ENCODE assay signal across 25 cellular contexts in the genomic region with DNA sequence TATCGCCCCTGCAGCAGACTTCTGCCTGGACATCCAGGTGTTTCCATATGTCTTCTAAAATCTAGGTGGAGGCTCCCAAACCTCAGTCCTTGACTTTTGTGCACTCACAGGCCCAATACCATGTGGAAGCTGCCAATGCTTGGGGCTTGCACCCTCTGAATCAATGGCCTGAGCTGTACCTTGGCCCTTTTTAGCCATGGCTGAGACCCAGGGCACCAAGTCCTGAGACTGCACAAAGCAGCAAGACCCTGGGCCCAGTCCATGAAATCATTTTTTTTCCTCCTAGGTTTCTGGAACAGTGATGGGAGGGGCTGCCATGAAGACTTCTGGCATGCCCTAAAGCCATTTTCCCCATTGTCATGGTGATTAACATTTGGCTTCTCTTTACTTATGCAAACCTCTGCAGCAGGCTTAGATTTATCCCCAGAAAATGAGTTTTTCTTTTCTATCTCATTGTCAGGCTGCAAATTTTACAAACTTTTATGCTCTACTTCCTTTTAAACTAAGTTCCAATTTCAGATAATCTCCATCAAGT.
DNase-seq lines count a peak whose midpoint lies in the region; ATAC-seq, FAIRE-seq and TF ChIP-seq lines count a peak whose summit lies in the region.
"Had no signal": no experiment of that assay in that cellular context is flagged by ENCODE, and none has a peak within 500 bp of the region (broad histone marks: within the 10 kb centered on the region; RNA-seq: fewer than 3 reads in every experiment).

No MANE protein-coding gene starts in this region.

- H3K27me3 Mint-ChIP-seq in GM23338 (ENCODE audit: insufficient read depth, low read depth, poor library complexity) = peaks cover 3% of the 10 kb centered on the region
- H3K27me3 Mint-ChIP-seq in CD14-positive monocyte (ENCODE audit: low read depth in 3 of 3) = no peaks in the 10 kb centered on the region
- H3K27me3 Mint-ChIP-seq: B cell; CD4-positive, CD25-positive, alpha-beta regulatory T cell; CD8-positive, alpha-beta memory T cell; IgD-negative memory B cell had no signal

- H2AK5ac ChIP-seq in H1 (ENCODE audit: low read depth, low read length) (no peak overlapping the region), mesendoderm (ENCODE audit: low read length) (no peak overlapping the region)

- no peak overlapping the region for H2BK15ac ChIP-seq in H1 (ENCODE audit: low read length)
- no peak overlapping the region for H2BK15ac ChIP-seq in mesendoderm (replicated peaks; ENCODE audit: low read depth)

- 100% methylated on average over 1 of the region's 1 CpG; no CpG with 5 or more reads in 1 of the 2 experiments for WGBS in H1 (ENCODE audit: extremely low coverage in 1 of 2, insufficient coverage in 1 of 2, insufficient read length in 1 of 2, insufficient replicate concordance in 2 of 2, low coverage in 1 of 2, low lambda C conversion rate in 2 of 2, missing lambda C conversion rate in 1 of 2), 2 experiments
- WGBS in mesendoderm (ENCODE audit: extremely low coverage, insufficient coverage, low lambda C conversion rate) = no CpG with 5 or more reads among the region's 1 CpG

- no peak overlapping the region for H3K14ac ChIP-seq in H1 (ENCODE audit: insufficient read length)

- H3K23ac ChIP-seq in H1 (ENCODE audit: insufficient read length) = no peak overlapping the region
- H3K23ac ChIP-seq in mesendoderm (ENCODE audit: low read length) = no peak overlapping the region

- H3K4me1 ChIP-seq in GM23338 (ENCODE audit: insufficient read depth) (peaks cover 9% of the 10 kb centered on the region; the same call in 1 of the 2 replicates), NT2/D1 (ENCODE audit: insufficient read depth, insufficient read length) (no peaks in the 10 kb centered on the region), H1 (replicated peaks in 1 of 4; ENCODE audit: control insufficient read depth in 3 of 4, insufficient read depth in 4 of 4, low read length in 3 of 4) (no peaks in the 10 kb centered on the region), mesendoderm (ENCODE audit: control insufficient read depth, low read depth, low read length) (no peaks in the 10 kb centered on the region)
- H3K4me1 ChIP-seq: BLaER1 treated with 17β-estradiol and CSF1 and Interleukin-3, amounts not matched to agents 10 nM and 100 nM had no signal

- H3K4me3 ChIP-seq in GM23338 (no peak overlapping the region), NT2/D1 (ENCODE audit: insufficient read length, low read depth) (no peak overlapping the region), H1 (ENCODE audit: extremely low read depth in 1 of 4, insufficient read depth in 2 of 4, low read depth in 3 of 4, low read length in 4 of 4) (no peak overlapping the region), mesendoderm (ENCODE audit: low read length) (no peak overlapping the region)
- H3K4me3 ChIP-seq: BLaER1 treated with 17β-estradiol and CSF1 and Interleukin-3, amounts not matched to agents 10 nM and 100 nM had no signal

- no peaks in the 10 kb centered on the region; the same call in 1 of the 2 replicates for H3K9me2 ChIP-seq in GM23338 (ENCODE audit: insufficient read depth)

- TF ChIP-seq EP300 in H1 (IDR thresholded peaks at IDR 0.05; ENCODE audit: borderline replicate concordance in 1 of 2, low read depth in 2 of 2, low read length in 2 of 2) = no peak

- no peaks in the 10 kb centered on the region for H3K23me2 ChIP-seq in H1 (ENCODE audit: low read depth, low read length)

- TF ChIP-seq CTCF in GM23338 (conservative IDR thresholded peaks at IDR 0.05; ENCODE audit: low read depth in 2 of 2) (no peak), H1 (IDR thresholded peaks at IDR 0.05; ENCODE audit: control extremely low read depth in 1 of 3, insufficient read depth in 1 of 3, low read depth in 1 of 3, low read length in 3 of 3) (no peak), RWPE1 (conservative IDR thresholded peaks at IDR 0.05; ENCODE audit: low read depth) (no peak), CD14-positive monocyte (IDR thresholded peaks at IDR 0.05) (no peak)

- H2AFZ ChIP-seq in GM23338 = no peak overlapping the region
- H2AFZ ChIP-seq in H1 (ENCODE audit: low read length) = no peak overlapping the region

- H3K27ac Mint-ChIP-seq in GM23338 = no peak overlapping the region
- no peak overlapping the region for H3K27ac Mint-ChIP-seq in CD14-positive monocyte
- H3K27ac Mint-ChIP-seq: B cell; CD8-positive, alpha-beta memory T cell; HFFc6; IgD-negative memory B cell had no signal

- no peak for TF ChIP-seq POLR2A in H1 (IDR thresholded peaks at IDR 0.05; ENCODE audit: control extremely low read depth in 1 of 2, low read depth in 2 of 2, low read length in 2 of 2)

- H3K4ac ChIP-seq in H1 (replicated peaks; ENCODE audit: insufficient read length, low read depth, low read length) (no peak overlapping the region), mesendoderm (ENCODE audit: low read depth, low read length) (no peak overlapping the region)

- H3K9ac ChIP-seq in NT2/D1 (ENCODE audit: insufficient read length, low read depth) (no peak overlapping the region), H1 (replicated peaks in 1 of 4; ENCODE audit: extremely low read depth in 1 of 4, low read depth in 3 of 4, low read length in 3 of 4) (no peak overlapping the region), mesendoderm (ENCODE audit: low read length) (no peak overlapping the region)
- H3K9ac ChIP-seq: BLaER1 treated with 17β-estradiol and CSF1 and Interleukin-3, amounts not matched to agents 10 nM and 100 nM had no signal

- no peak overlapping the region for H2BK5ac ChIP-seq in H1 (ENCODE audit: low read depth, low read length)
- H2BK5ac ChIP-seq in mesendoderm (ENCODE audit: low read length) = no peak overlapping the region

- H4K8ac ChIP-seq in H1 (ENCODE audit: extremely low read depth, insufficient read depth, low read length) (no peak overlapping the region), mesendoderm (ENCODE audit: low read depth, low read length) (no peak overlapping the region)

- no peak for FAIRE-seq in H1 (lab: Jason Lieb, UNC)
- FAIRE-seq: GM12892, GM18507, HepG2, HTR-8/SVneo had no signal

- no peaks in the 10 kb centered on the region for H3K79me1 ChIP-seq in H1 (ENCODE audit: low read depth, low read length)
- no peaks in the 10 kb centered on the region for H3K79me1 ChIP-seq in mesendoderm (ENCODE audit: low read length)

- H3F3A ChIP-seq in GM23338 (replicated peaks; ENCODE audit: low read depth) = no peaks in the 10 kb centered on the region

- H3K36me3 ChIP-seq in GM23338 (ENCODE audit: insufficient read depth) (no peaks in the 10 kb centered on the region), NT2/D1 (ENCODE audit: insufficient read depth, insufficient read length, low read length) (no peaks in the 10 kb centered on the region), H1 (ENCODE audit: control insufficient read depth in 2 of 4, insufficient read depth in 4 of 4, low read length in 3 of 4) (no peaks in the 10 kb centered on the region), mesendoderm (ENCODE audit: control insufficient read depth, insufficient read depth, low read length) (no peaks in the 10 kb centered on the region)
- H3K36me3 ChIP-seq: BLaER1 treated with 17β-estradiol and CSF1 and Interleukin-3, amounts not matched to agents 10 nM and 100 nM had no signal

- no peaks in the 10 kb centered on the region for H3K79me2 ChIP-seq in GM23338 (replicated peaks; ENCODE audit: insufficient read depth)
- no peaks in the 10 kb centered on the region for H3K79me2 ChIP-seq in H1 (ENCODE audit: control insufficient read depth in 1 of 2, insufficient read depth in 2 of 2, low read length in 2 of 2)
- H3K79me2 ChIP-seq in mesendoderm (ENCODE audit: control insufficient read depth, insufficient read depth, low read length) = no peaks in the 10 kb centered on the region

- TF ChIP-seq RAD21 in H1 (IDR thresholded peaks at IDR 0.05 in 1 of 2, conservative IDR thresholded peaks at IDR 0.05 in 1 of 2; ENCODE audit: low read depth in 2 of 2, low read length in 2 of 2) = no peak

- no peak overlapping the region for H3K18ac ChIP-seq in H1 (ENCODE audit: extremely low read depth, low read length)
- no peak overlapping the region for H3K18ac ChIP-seq in mesendoderm (ENCODE audit: low read length)

- peaks cover 24% of the 10 kb centered on the region for H3K36me3 Mint-ChIP-seq in GM23338 (ENCODE audit: low read depth)
- no peaks in the 10 kb centered on the region for H3K36me3 Mint-ChIP-seq in CD14-positive monocyte
- H3K36me3 Mint-ChIP-seq: CD4-positive, CD25-positive, alpha-beta regulatory T cell; CD8-positive, alpha-beta memory T cell; IgD-negative memory B cell had no signal

- H3K4me1 Mint-ChIP-seq in GM23338 = peaks cover 6% of the 10 kb centered on the region
- no peaks in the 10 kb centered on the region for H3K4me1 Mint-ChIP-seq in CD14-positive monocyte
- H3K4me1 Mint-ChIP-seq: B cell; CD4-positive, CD25-positive, alpha-beta regulatory T cell; CD8-positive, alpha-beta memory T cell; IgD-negative memory B cell had no signal

- peak overlapping the region; percentile 26; the same call in 1 of the 2 replicates for H2BK20ac ChIP-seq in H1 (ENCODE audit: low read length)

- POLR2A ChIA-PET in H1 (lab: Charles Lee; ENCODE audit: partially characterized antibody) = no interaction called here
- POLR2A ChIA-PET in RWPE1 (lab: Yijun Ruan, JAX; ENCODE audit: low non-redundant PET) = no interaction called here

- H3K9me3 Mint-ChIP-seq in GM23338 = peaks cover 23% of the 10 kb centered on the region
- peaks cover 0 to 8% (median 4%) of the 10 kb centered on the region in 7 donors for H3K9me3 Mint-ChIP-seq in CD14-positive monocyte

- no peak overlapping the region for H2BK12ac ChIP-seq in H1 (ENCODE audit: low read depth, low read length)

- 0 out of 2 replicates have a peak overlapping the region, but pooled peaks have one; percentile 23 for H3K27ac ChIP-seq in GM23338 (ENCODE audit: low read depth)
- no peak overlapping the region for H3K27ac ChIP-seq in H1 (ENCODE audit: low read depth, low read length)
- no peak overlapping the region for H3K27ac ChIP-seq in mesendoderm (ENCODE audit: low read depth, low read length)
- H3K27ac ChIP-seq in RWPE1 = no peak overlapping the region
- H3K27ac ChIP-seq: BLaER1 treated with 17β-estradiol and CSF1 and Interleukin-3, amounts not matched to agents 10 nM and 100 nM had no signal

- H3K4me3 Mint-ChIP-seq in GM23338 = no peak overlapping the region
- H3K4me3 Mint-ChIP-seq in CD14-positive monocyte = no peak overlapping the region
- H3K4me3 Mint-ChIP-seq: B cell; CD4-positive, CD25-positive, alpha-beta regulatory T cell; CD8-positive, alpha-beta memory T cell; HFFc6; IgD-negative memory B cell had no signal

- no peak for ATAC-seq in GM23338
- ATAC-seq: HCT116, HepG2 had no signal

- H3K4me2 ChIP-seq in GM23338 (0 out of 2 replicates have a peak overlapping the region, but pooled peaks have one; percentile 19), H1 (ENCODE audit: insufficient read depth in 1 of 2, low read depth in 2 of 2, low read length in 2 of 2) (peak overlapping the region in 1 of 2 experiments; percentile 11; a peak in 1 of 4 replicates), mesendoderm (ENCODE audit: low read length) (no peak overlapping the region)
- H3K4me2 ChIP-seq: BLaER1 treated with 17β-estradiol and CSF1 and Interleukin-3, amounts not matched to agents 10 nM and 100 nM had no signal

- H3K27me3 ChIP-seq in GM23338 (ENCODE audit: insufficient read depth) = no peaks in the 10 kb centered on the region
- no peaks in the 10 kb centered on the region for H3K27me3 ChIP-seq in NT2/D1 (ENCODE audit: insufficient read depth, insufficient read length)
- no peaks in the 10 kb centered on the region for H3K27me3 ChIP-seq in H1 (replicated peaks in 1 of 4; ENCODE audit: control insufficient read depth in 3 of 4, extremely low read depth in 1 of 4, insufficient read depth in 3 of 4, low read length in 3 of 4)
- H3K27me3 ChIP-seq in mesendoderm (ENCODE audit: insufficient read depth, low read length, poor library complexity) = no peaks in the 10 kb centered on the region
- H3K27me3 ChIP-seq: BLaER1 treated with 17β-estradiol and CSF1 and Interleukin-3, amounts not matched to agents 10 nM and 100 nM had no signal

- H4K5ac ChIP-seq in H1 (ENCODE audit: insufficient read length, low read depth, low read length) = no peak overlapping the region
- H4K5ac ChIP-seq in mesendoderm (ENCODE audit: low read length) = no peak overlapping the region

- H3K9me3 ChIP-seq in NT2/D1 (ENCODE audit: insufficient read depth, low read length) (peaks cover 8% of the 10 kb centered on the region; the same call in 1 of the 2 replicates), H1 (ENCODE audit: insufficient read depth in 2 of 2, low read depth in 1 of 2, low read length in 1 of 2) (peaks cover 0 to 5% of the 10 kb centered on the region in 2 experiments; a peak in 1 of 4 replicates)

- peak; percentile 54 for DNase-seq in GM23338 (ENCODE audit: low spot score)
- DNase-seq in NT2/D1 (ENCODE audit: low read depth, low spot score) = peak; percentile 15
- DNase-seq in H1 (ENCODE audit: low read depth in 1 of 2, low spot score in 2 of 2) = no peak
- peak; percentile 5 for DNase-seq in mesendoderm
- no peak for DNase-seq in RWPE1 (ENCODE audit: low spot score)
- no peak for DNase-seq in RKO (ENCODE audit: low spot score)
- no peak for DNase-seq in CD14-positive monocyte (ENCODE audit: low spot score)
- no peak for DNase-seq in DMS53 treated with DMSO at 0.1 percent for 48 hours (lab: John Stamatoyannopoulos, UW; ENCODE audit: unreplicated experiment)
- DNase-seq: 8988T; CD4-positive, CD25-positive, alpha-beta regulatory T cell; CD8-positive, alpha-beta memory T cell; COR-L47; DMS 273 treated with DMSO at 0.1 percent for 48 hours; DMS53; GDM1; HFFc6; KBM-7 had no signal

- no peaks in the 10 kb centered on the region for H4K20me1 ChIP-seq in GM23338 (replicated peaks; ENCODE audit: insufficient read depth)
- no peaks in the 10 kb centered on the region for H4K20me1 ChIP-seq in H1 (replicated peaks in 1 of 2; ENCODE audit: control insufficient read depth in 1 of 2, insufficient read depth in 2 of 2, low read length in 2 of 2)
- H4K20me1 ChIP-seq: BLaER1 treated with 17β-estradiol and CSF1 and Interleukin-3, amounts not matched to agents 10 nM and 100 nM had no signal

- H4K91ac ChIP-seq in H1 (replicated peaks; ENCODE audit: insufficient read length, low read length) = no peak overlapping the region

- intact Hi-C loops in CD14-positive monocyte (cut with micrococcal nuclease) = no loop called here

- CTCF ChIA-PET in H1 (lab: Charles Lee; ENCODE audit: partially characterized antibody) (interaction anchor here (0.8 kb wide), 1 partner anchor 10 kb away, joined by 3 read pairs; no protein-coding TSS in a partner anchor), RWPE1 (lab: Yijun Ruan, JAX) (no interaction called here)

- H2BK120ac ChIP-seq in H1 (replicated peaks; ENCODE audit: low read depth, low read length) = no peak overlapping the region
- H2BK120ac ChIP-seq in mesendoderm (ENCODE audit: low read depth, low read length) = no peak overlapping the region

- no peak overlapping the region for H3K56ac ChIP-seq in H1 (replicated peaks; ENCODE audit: insufficient read length, low read depth, low read length)
- H3K56ac ChIP-seq in mesendoderm (ENCODE audit: low read length) = no peak overlapping the region

Comparison
In these comparisons a context has a peak if more than half of its experiments do, and no peak if none do; other contexts are left out.
1. DNase-seq: peak in GM23338 (single experiment), NT2/D1 (single experiment) and mesendoderm (single experiment); none in H1 (0 of 2), RWPE1 (single experiment), RKO (single experiment), CD14-positive monocyte (single experiment) and DMS53 treated with DMSO at 0.1 percent for 48 hours (single experiment).